Comparison of ENCODE assay signal across 1 cellular context in the genomic region with DNA sequence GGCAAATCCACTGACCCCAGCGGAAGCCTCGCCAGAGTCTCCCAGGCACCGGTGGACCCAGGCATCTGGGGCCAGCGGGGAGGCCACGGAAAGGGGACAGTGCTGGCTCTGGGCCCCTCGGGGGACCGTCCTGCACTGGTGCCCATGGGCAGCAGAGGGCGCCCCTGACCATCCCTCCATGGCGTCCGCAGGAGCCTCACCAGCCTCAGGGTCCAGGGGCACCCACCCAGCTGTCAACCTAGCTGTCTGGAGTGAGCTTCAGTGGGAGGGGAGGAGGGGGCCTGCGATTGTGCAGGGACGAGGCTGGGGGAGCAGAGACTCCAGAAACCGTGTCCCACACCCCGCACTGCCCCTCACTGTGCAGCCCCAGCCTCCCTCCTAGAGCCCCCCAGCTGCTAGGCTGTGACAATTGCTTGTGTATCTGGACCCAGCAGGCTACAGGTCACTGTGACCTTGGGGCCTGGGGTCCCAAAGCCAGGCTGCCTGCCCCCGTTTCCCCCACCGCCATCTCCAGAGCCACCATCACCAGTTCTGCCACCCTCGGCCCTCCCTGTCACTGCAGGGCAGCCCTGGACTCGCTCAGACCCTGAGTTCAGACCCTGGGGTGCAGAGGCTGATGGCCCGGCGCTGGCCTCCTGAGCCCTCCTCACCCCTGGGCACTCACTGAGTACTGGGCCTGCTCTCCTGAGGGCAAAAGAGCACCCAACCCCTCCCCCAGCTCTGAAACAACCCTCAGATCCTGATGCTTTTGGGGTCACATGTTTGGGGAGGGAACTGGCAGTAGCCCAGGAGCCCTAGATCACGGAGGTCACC.
TF ChIP-seq lines count a peak whose summit lies in the region.

No MANE protein-coding gene starts in this region.

TF ChIP-seq in K562, 482 proteins besides CTCF, POLR2A, EP300 and RAD21 (continued from another document):
- no peak for TF ChIP-seq ZNF655 (CRISPR knock-in tag; IDR thresholded peaks at IDR 0.05)
- TF ChIP-seq MAZ (CRISPR knock-in tag; conservative IDR thresholded peaks at IDR 0.05 in 1 of 2, IDR thresholded peaks at IDR 0.05 in 1 of 2): 0 out of 4 replicates have a peak, but pooled peaks of 1 of the 2 experiments have one; percentile 52
- TF ChIP-seq ZZZ3 (IDR thresholded peaks at IDR 0.05): no peak
- TF ChIP-seq ZNF41 (CRISPR knock-in tag; conservative IDR thresholded peaks at IDR 0.05): no peak
- no peak for TF ChIP-seq BRCA1 (IDR thresholded peaks at IDR 0.05)
- TF ChIP-seq BRCA1 (CRISPR knock-in tag; IDR thresholded peaks at IDR 0.05): no peak
- TF ChIP-seq DEAF1 (CRISPR knock-in tag; IDR thresholded peaks at IDR 0.05): peak; percentile 56
- peak; percentile 90; the same call in 1 of the 2 replicates for TF ChIP-seq STAG1 (CRISPR knock-in tag; IDR thresholded peaks at IDR 0.05; ENCODE audit: borderline replicate concordance)
- TF ChIP-seq YY1 (IDR thresholded peaks at IDR 0.05; ENCODE audit: borderline replicate concordance in 1 of 3, control insufficient read depth in 1 of 3, extremely low read depth in 1 of 3, insufficient read depth in 3 of 3, insufficient read length in 1 of 3, insufficient replicate concordance in 2 of 3, low read depth in 1 of 3, low read length in 2 of 3): peak in 2 of 3 experiments; percentile 13 to 16
- TF ChIP-seq, protein P1, sequence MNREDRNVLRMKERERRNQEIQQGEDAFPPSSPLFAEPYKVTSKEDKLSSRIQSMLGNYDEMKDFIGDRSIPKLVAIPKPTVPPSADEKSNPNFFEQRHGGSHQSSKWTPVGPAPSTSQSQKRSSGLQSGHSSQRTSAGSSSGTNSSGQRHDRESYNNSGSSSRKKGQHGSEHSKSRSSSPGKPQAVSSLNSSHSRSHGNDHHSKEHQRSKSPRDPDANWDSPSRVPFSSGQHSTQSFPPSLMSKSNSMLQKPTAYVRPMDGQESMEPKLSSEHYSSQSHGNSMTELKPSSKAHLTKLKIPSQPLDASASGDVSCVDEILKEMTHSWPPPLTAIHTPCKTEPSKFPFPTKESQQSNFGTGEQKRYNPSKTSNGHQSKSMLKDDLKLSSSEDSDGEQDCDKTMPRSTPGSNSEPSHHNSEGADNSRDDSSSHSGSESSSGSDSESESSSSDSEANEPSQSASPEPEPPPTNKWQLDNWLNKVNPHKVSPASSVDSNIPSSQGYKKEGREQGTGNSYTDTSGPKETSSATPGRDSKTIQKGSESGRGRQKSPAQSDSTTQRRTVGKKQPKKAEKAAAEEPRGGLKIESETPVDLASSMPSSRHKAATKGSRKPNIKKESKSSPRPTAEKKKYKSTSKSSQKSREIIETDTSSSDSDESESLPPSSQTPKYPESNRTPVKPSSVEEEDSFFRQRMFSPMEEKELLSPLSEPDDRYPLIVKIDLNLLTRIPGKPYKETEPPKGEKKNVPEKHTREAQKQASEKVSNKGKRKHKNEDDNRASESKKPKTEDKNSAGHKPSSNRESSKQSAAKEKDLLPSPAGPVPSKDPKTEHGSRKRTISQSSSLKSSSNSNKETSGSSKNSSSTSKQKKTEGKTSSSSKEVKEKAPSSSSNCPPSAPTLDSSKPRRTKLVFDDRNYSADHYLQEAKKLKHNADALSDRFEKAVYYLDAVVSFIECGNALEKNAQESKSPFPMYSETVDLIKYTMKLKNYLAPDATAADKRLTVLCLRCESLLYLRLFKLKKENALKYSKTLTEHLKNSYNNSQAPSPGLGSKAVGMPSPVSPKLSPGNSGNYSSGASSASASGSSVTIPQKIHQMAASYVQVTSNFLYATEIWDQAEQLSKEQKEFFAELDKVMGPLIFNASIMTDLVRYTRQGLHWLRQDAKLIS (CRISPR knock-in tag; IDR thresholded peaks at IDR 0.05): 0 out of 2 replicates have a peak, but pooled peaks have one; percentile 14
- 0 out of 2 replicates have a peak, but pooled peaks have one; percentile 27 for TF ChIP-seq MTA3 (IDR thresholded peaks at IDR 0.05; ENCODE audit: borderline replicate concordance)
- TF ChIP-seq CC2D1A (IDR thresholded peaks at IDR 0.05): 0 out of 2 replicates have a peak, but pooled peaks have one; percentile 31
- TF ChIP-seq CTBP1 (IDR thresholded peaks at IDR 0.05; ENCODE audit: borderline replicate concordance): peak; percentile 35; the same call in 1 of the 2 replicates
- no peak for TF ChIP-seq NR1H2 (CRISPR knock-in tag; IDR thresholded peaks at IDR 0.05)
- TF ChIP-seq, protein P2, sequence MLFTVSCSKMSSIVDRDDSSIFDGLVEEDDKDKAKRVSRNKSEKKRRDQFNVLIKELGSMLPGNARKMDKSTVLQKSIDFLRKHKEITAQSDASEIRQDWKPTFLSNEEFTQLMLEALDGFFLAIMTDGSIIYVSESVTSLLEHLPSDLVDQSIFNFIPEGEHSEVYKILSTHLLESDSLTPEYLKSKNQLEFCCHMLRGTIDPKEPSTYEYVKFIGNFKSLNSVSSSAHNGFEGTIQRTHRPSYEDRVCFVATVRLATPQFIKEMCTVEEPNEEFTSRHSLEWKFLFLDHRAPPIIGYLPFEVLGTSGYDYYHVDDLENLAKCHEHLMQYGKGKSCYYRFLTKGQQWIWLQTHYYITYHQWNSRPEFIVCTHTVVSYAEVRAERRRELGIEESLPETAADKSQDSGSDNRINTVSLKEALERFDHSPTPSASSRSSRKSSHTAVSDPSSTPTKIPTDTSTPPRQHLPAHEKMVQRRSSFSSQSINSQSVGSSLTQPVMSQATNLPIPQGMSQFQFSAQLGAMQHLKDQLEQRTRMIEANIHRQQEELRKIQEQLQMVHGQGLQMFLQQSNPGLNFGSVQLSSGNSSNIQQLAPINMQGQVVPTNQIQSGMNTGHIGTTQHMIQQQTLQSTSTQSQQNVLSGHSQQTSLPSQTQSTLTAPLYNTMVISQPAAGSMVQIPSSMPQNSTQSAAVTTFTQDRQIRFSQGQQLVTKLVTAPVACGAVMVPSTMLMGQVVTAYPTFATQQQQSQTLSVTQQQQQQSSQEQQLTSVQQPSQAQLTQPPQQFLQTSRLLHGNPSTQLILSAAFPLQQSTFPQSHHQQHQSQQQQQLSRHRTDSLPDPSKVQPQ (CRISPR knock-in tag; IDR thresholded peaks at IDR 0.05; ENCODE audit: borderline replicate concordance): no peak
- peak; percentile 27 for TF ChIP-seq HMGN3 (IDR thresholded peaks at IDR 0.05; ENCODE audit: borderline replicate concordance, extremely low read depth, insufficient read length, low read depth, low read length)
- peak; percentile 58 for TF ChIP-seq RB1 (IDR thresholded peaks at IDR 0.05; ENCODE audit: low read depth)
- peak; percentile 80 for TF ChIP-seq SMC3 (conservative IDR thresholded peaks at IDR 0.05; ENCODE audit: insufficient read depth, low read depth, low read length)
TF ChIP-seq in K562: peak in this region for 13.
